19 cellular contexts compared by ENCODE assay signal in genomic region chr14:79464468-79464867, GRCh38.
"Had no signal": no experiment of that assay in that cellular context is flagged by ENCODE, and none has a peak within 500 bp of the region (broad histone marks: within the 10 kb centered on the region; RNA-seq: fewer than 3 reads in every experiment).

No MANE protein-coding gene starts in this region.

- DNase-seq: cortex of kidney; dorsolateral prefrontal cortex; effector CD8-positive, alpha-beta T cell; heart left ventricle; hippocampal formation; natural killer cell; nucleus accumbens; ovary; right cardiac atrium; stimulated activated CD4-positive, alpha-beta T cell treated with anti-CD3 and anti-CD28 coated beads, Interleukin-2, amount 100 ng/mL, for 48 hours; stimulated activated naive CD8-positive, alpha-beta T cell treated with anti-CD3 and anti-CD28 coated beads, Interleukin-15, Interleukin-2, amounts not matched to agents 100 U/mL and 50 U/mL, for 24 hours; tibial artery; upper lobe of left lung; uterus had no signal

- H3K9me3 Mint-ChIP-seq: mesothelial cell of epicardium, neural crest cell had no signal

- H3K27ac ChIP-seq: dorsolateral prefrontal cortex, heart left ventricle, ovary, tibial artery, upper lobe of left lung, uterus had no signal

- H3K27ac Mint-ChIP-seq: mesothelial cell of epicardium, natural killer cell had no signal

- H3K4me3 ChIP-seq: dorsolateral prefrontal cortex, heart left ventricle, ovary, smooth muscle cell, tibial artery, upper lobe of left lung, uterus had no signal

- H3K4me3 Mint-ChIP-seq: mesothelial cell of epicardium, natural killer cell, neural crest cell had no signal

- H3K4me1 Mint-ChIP-seq: natural killer cell had no signal

- ATAC-seq: esophagus mucosa; heart left ventricle; left lobe of liver; natural killer cell; right cardiac atrium; stimulated activated naive CD8-positive, alpha-beta T cell treated with anti-CD3 and anti-CD28 coated beads, Interleukin-15, Interleukin-2, amounts not matched to agents 100 U/mL and 50 U/mL, for 24 hours had no signal
